ENCODE assay signal across 10 cellular contexts in the genomic region with DNA sequence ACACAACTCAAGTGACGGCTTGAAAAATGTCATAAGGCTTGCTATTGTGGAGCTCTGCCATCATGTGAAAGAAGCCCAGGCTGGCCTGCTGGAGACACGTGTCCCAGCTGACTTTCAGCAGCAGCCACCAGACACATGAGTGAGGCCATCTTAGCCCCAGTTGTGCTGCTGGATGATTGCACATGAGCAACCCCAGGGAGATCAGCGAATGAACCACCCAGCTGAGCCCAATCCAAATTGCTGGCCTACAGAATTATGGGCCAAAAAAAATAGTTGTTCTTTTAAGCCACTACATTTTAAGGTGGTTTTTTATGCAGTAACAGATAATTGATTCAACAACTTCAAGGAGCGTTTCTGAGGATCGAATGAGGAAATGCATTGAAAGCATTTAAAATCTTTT. TPM values are rescaled to one million over a fixed set of nuclear protein-coding genes. Genes with fewer than 3 reads are reported as not detected.
"Had no signal": no experiment of that assay in that cellular context is flagged by ENCODE, and none has a peak within 500 bp of the region (broad histone marks: within the 10 kb centered on the region; RNA-seq: fewer than 3 reads in every experiment).

No MANE protein-coding gene starts in this region.

- H3K4me2 ChIP-seq: KMS-11 had no signal

- H3K9ac ChIP-seq: GM23248, KMS-11 had no signal

- H2AFZ ChIP-seq: GM23248 had no signal

- DNase-seq: GM23248, H9, HCEC 1CT, HFFc6, IMR-90, KBM-7 had no signal

- H3K4me3 ChIP-seq: GM23248 had no signal

- H3K27ac ChIP-seq: GM23248, HL-60, KMS-11 had no signal

- FAIRE-seq: H1, H54 had no signal

RNA-seq across cellular contexts. Expression of a gene that starts 19.1 kb away (rescaled TPM):
- total RNA-seq: IMR-90 had no signal
